Comparison of ENCODE assay signal across 34 cellular contexts in the genomic region with DNA sequence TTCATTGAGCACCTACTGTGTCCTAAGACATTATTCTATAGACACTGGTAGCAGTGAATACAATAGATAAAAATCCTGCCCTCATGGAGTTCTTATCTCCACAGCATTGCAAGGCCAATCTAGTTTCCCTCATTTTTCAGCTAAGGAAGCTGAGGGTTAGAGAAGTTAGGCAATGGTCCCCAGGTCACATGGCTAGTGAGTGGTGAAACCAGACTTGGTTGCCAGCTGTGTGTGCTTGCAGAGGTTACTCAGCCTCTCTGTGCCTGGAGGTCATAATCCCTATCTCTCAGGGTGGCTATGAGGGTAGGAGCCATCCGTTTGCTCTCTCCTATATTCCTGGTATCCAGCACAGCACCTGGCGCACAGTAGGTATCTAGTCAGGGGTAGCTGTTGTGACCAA.
"Had no signal": no experiment of that assay in that cellular context is flagged by ENCODE, and none has a peak within 500 bp of the region (broad histone marks: within the 10 kb centered on the region; RNA-seq: fewer than 3 reads in every experiment).

No MANE protein-coding gene starts in this region.

- H3K27me3 ChIP-seq: adrenal gland, body of pancreas, brain microvascular endothelial cell, cardiac muscle cell had no signal

- H3K4me1 ChIP-seq: adrenal gland, body of pancreas, breast epithelium had no signal

- H3K36me3 ChIP-seq: adrenal gland, brain microvascular endothelial cell, breast epithelium, WERI-Rb-1 had no signal

- DNase-seq: activated CD4-positive, alpha-beta memory T cell treated with anti-CD3 and anti-CD28 coated beads, Interleukin-2, amount 10 ng/mL, durations not matched to agents 7 days and 5 days; activated CD4-positive, alpha-beta T cell treated with anti-CD3 and anti-CD28 coated beads for 1 hour; activated CD4-positive, alpha-beta T cell treated with anti-CD3 and anti-CD28 coated beads for 36 hours; activated CD4-positive, alpha-beta T cell treated with anti-CD3 and anti-CD28 coated beads for 48 hours; activated CD4-positive, alpha-beta T cell treated with anti-CD3 and anti-CD28 coated beads, Interleukin-2, amount 10 ng/mL, durations not matched to agents 7 days and 5 days; activated CD4-positive, alpha-beta T cell treated with anti-CD3 and anti-CD28 coated beads, Interleukin-2, amount 50 U/mL, for 48 hours; activated CD4-positive, CD25-positive, alpha-beta regulatory T cell; activated CD8-positive, alpha-beta memory T cell treated with anti-CD3 and anti-CD28 coated beads for 24 hours; activated CD8-positive, alpha-beta memory T cell treated with anti-CD3 and anti-CD28 coated beads, Interleukin-2, amount 10 ng/mL, durations not matched to agents 7 days and 5 days; activated CD8-positive, alpha-beta memory T cell treated with anti-CD3 and anti-CD28 coated beads, Interleukin-2, amount 50 U/mL, for 48 hours; activated CD8-positive, alpha-beta T cell treated with anti-CD3 and anti-CD28 coated beads, Interleukin-2, amount 10 ng/mL, durations not matched to agents 7 days and 5 days; activated effector memory CD4-positive, alpha-beta T cell treated with Interleukin-2 at 50 U/mL for 16 hours; activated gamma-delta T cell; activated naive CD4-positive, alpha-beta T cell; activated naive CD4-positive, alpha-beta T cell treated with anti-CD3 and anti-CD28 coated beads for 36 hours; activated naive CD4-positive, alpha-beta T cell treated with anti-CD3 and anti-CD28 coated beads, Interleukin-2, amount 50 U/mL, for 16 hours; activated naive CD8-positive, alpha-beta T cell treated with anti-CD3 and anti-CD28 coated beads for 36 hours; activated T-cell treated with anti-CD3 and anti-CD28 coated beads, Interleukin-2, amount 50 U/mL, for 24 hours; activated T-cell treated with anti-CD3 and anti-CD28 coated beads, Interleukin-2, amount 50 U/mL, for 48 hours; adrenal gland; amniotic stem cell; aorta; body of pancreas; brain microvascular endothelial cell; caudate nucleus; cerebellar nuclear complex; T-helper 1 cell; T-helper 2 cell; T-helper 9 cell; WERI-Rb-1 had no signal

- FAIRE-seq: astrocyte, TTC549 had no signal

- H3K4me3 ChIP-seq: adrenal gland, body of pancreas, breast epithelium, cardiac muscle cell had no signal

- H3K27ac ChIP-seq: adrenal gland, body of pancreas, brain microvascular endothelial cell, breast epithelium, cardiac muscle cell, WERI-Rb-1 had no signal

- H3K9me3 ChIP-seq: adrenal gland, body of pancreas had no signal
